ENCODE assay signal across 10 cellular contexts in genomic region chr9:105510024-105510423, GRCh38. TPM values are rescaled to one million over a fixed set of nuclear protein-coding genes. Genes with fewer than 3 reads are reported as not detected.
A peak's percentile ranks its signal among the peaks of the same experiment; 100 is the strongest.
DNase-seq lines count a peak whose midpoint lies in the region; ATAC-seq, FAIRE-seq and TF ChIP-seq lines count a peak whose summit lies in the region.
"Had no signal": no experiment of that assay in that cellular context is flagged by ENCODE, and none has a peak within 500 bp of the region (broad histone marks: within the 10 kb centered on the region; RNA-seq: fewer than 3 reads in every experiment).

No MANE protein-coding gene starts in this region.

- H3K9me3 ChIP-seq in thyroid gland, result no peaks in the 10 kb centered on the region

- intact Hi-C loops in left ventricle myocardium superior (cut with micrococcal nuclease) (no loop called here), thyroid gland (cut with DNase I) (no loop called here)

- WGBS in thyroid gland, 2 donors, result 94 to 96% methylated on average over 1 of the region's 1 CpG

- no peaks in the 10 kb centered on the region for H3K36me3 ChIP-seq in kidney epithelial cell (ENCODE audit: control insufficient read depth, insufficient read depth, low read length)
- H3K36me3 ChIP-seq in thyroid gland, result peaks cover 0 to 3% of the 10 kb centered on the region in 2 donors

- TF ChIP-seq POLR2A in H54 (IDR thresholded peaks at IDR 0.05; ENCODE audit: low read depth, low read length) (no peak), thyroid gland (IDR thresholded peaks at IDR 0.05) (no peak)

- no peak overlapping the region for H3K27ac ChIP-seq in thyroid gland

- no peak overlapping the region for H3K4me3 ChIP-seq in kidney epithelial cell (ENCODE audit: low read depth, low read length)
- no peak overlapping the region for H3K4me3 ChIP-seq in thyroid gland (replicated peaks in 1 of 3)

- no peaks in the 10 kb centered on the region for H3K27me3 ChIP-seq in kidney epithelial cell (ENCODE audit: control insufficient read depth, insufficient read depth, low read length)
- H3K27me3 ChIP-seq in thyroid gland, result no peaks in the 10 kb centered on the region

- H3K4me1 ChIP-seq in thyroid gland, result no peaks in the 10 kb centered on the region

- peak; percentile 100 for FAIRE-seq in H54 (lab: Jason Lieb, UNC)

- TF ChIP-seq CTCF in kidney epithelial cell (IDR thresholded peaks at IDR 0.05; ENCODE audit: insufficient read depth, low read length, poor library complexity, severe bottlenecking), result no peak
- no peak for TF ChIP-seq CTCF in thyroid gland (IDR thresholded peaks at IDR 0.05)

- peak; percentile 57 for DNase-seq in H54 (ENCODE audit: insufficient read length, low spot score)
- peak; percentile 38 for DNase-seq in HS-5 (ENCODE audit: low read depth)
- peak; percentile 19 for DNase-seq in kidney epithelial cell (ENCODE audit: low read depth)
- no peak for DNase-seq in retina
- no peak for DNase-seq in left ventricle myocardium superior
- no peak for DNase-seq in thyroid gland
- DNase-seq in cerebellar nuclear complex (lab: John Stamatoyannopoulos, UW), result no peak
- DNase-seq: aorta, T-helper 9 cell had no signal

- peak; percentile 88 for ATAC-seq in GM18498 (IDR thresholded peaks at IDR 0.05; ENCODE audit: unreplicated experiment)
- ATAC-seq in left ventricle myocardium superior, result no peak

RNA-seq across cellular contexts. Expression of gene FKTN, which starts 47.9 kb away (rescaled TPM):
- total RNA-seq in kidney epithelial cell (16.9 and 39.7 TPM in 2 replicates), left ventricle myocardium superior (8.8 TPM), thyroid gland (10 to 100 TPM; 10.6 to 39.2 (median 26.8) TPM)

Comparison
In these comparisons a context has a peak if more than half of its experiments do, and no peak if none do; other contexts are left out.
1. DNase-seq: peak in H54 (single experiment), HS-5 (single experiment) and kidney epithelial cell (single experiment); none in retina (single experiment), left ventricle myocardium superior (single experiment), thyroid gland (0 of 2) and cerebellar nuclear complex (0 of 2).